In genomic region chr5:14229181-14229580, GRCh38 we compare ENCODE assay signal across 27 cellular contexts.
DNase-seq lines count a peak whose midpoint lies in the region; ATAC-seq and TF ChIP-seq lines count a peak whose summit lies in the region.
"Had no signal": no experiment of that assay in that cellular context is flagged by ENCODE, and none has a peak within 500 bp of the region (broad histone marks: within the 10 kb centered on the region; RNA-seq: fewer than 3 reads in every experiment).

No MANE protein-coding gene starts in this region.

- intact Hi-C loops in heart right ventricle (cut with DNase I), result no loop called here

- H3K27ac ChIP-seq in KMS-11 (peak overlapping the region; percentile 19; the same call in 1 of the 2 replicates), heart right ventricle (peak overlapping the region in 2 of 10 donors; percentile 1 to 38)
- H3K27ac ChIP-seq: BLaER1, body of pancreas, ovary, upper lobe of left lung had no signal

- H3K27me3 ChIP-seq in KMS-11 (ENCODE audit: insufficient read depth, low read depth) (no peaks in the 10 kb centered on the region), heart right ventricle (no peaks in the 10 kb centered on the region)
- H3K27me3 ChIP-seq: BLaER1, body of pancreas, MG63, ovary, upper lobe of left lung had no signal

- ATAC-seq in GM21529 (IDR thresholded peaks at IDR 0.05; ENCODE audit: unreplicated experiment), result peak; percentile 42
- ATAC-seq in heart right ventricle, result peak in 7 of 8 donors; percentile 52 to 90 (median 77)
- ATAC-seq in GM19397 (IDR thresholded peaks at IDR 0.05; ENCODE audit: unreplicated experiment), result no peak
- ATAC-seq: body of pancreas; stimulated activated memory B cell treated with anti-CD40 and anti-IgM and Interleukin-4, amounts not matched to agents 10 μg/mL and 1 μg/mL and 100 μg/mL, for 72 hours had no signal

- H3K4me1 ChIP-seq in KMS-11 (ENCODE audit: low read depth, poor library complexity, severe bottlenecking), result peaks cover 50% of the 10 kb centered on the region
- peaks cover 0 to 75% (median 33%) of the 10 kb centered on the region in 9 donors for H3K4me1 ChIP-seq in heart right ventricle

- DNase-seq in heart right ventricle, result peak in 1 of 2 donors; percentile 30
- no peak for DNase-seq in osteocyte (ENCODE audit: extremely low spot score, unreplicated experiment)
- no peak for DNase-seq in GM19240 (ENCODE audit: insufficient read length, low spot score)
- DNase-seq in NCI-H1694 treated with DMSO at 0.1 percent for 48 hours (lab: John Stamatoyannopoulos, UW), result no peak
- DNase-seq in cerebellar nuclear complex (lab: John Stamatoyannopoulos, UW), result no peak
- DNase-seq: activated CD4-positive, alpha-beta T cell treated with anti-CD3 and anti-CD28 coated beads, Interleukin-2, amount 50 U/mL, for 1 hour; activated T-cell treated with anti-CD3 and anti-CD28 coated beads, Interleukin-2, amount 50 U/mL, for 4 hours; body of pancreas; DMS53; GOT3; KBM-7; MG63; NCI-H1436 treated with DMSO at 0.1 percent for 48 hours; NCI-H2107; NCI-H446; NCI-H82; ovary; SIG-M5; stimulated activated CD4-positive, alpha-beta T cell treated with anti-CD3 and anti-CD28 coated beads, Interleukin-4, amount 100 ng/mL, for 4 hours; T1000; upper lobe of left lung had no signal

- H3K4me3 Mint-ChIP-seq in osteocyte (ENCODE audit: unreplicated experiment), result no peak overlapping the region
- H3K4me3 Mint-ChIP-seq: activated T-cell treated with anti-CD3 and anti-CD28 coated beads, Interleukin-2, amount 50 U/mL, for 4 hours; nephron; stimulated activated memory B cell treated with anti-CD40 and anti-IgM and Interleukin-4, amounts not matched to agents 10 μg/mL and 1 μg/mL and 100 μg/mL, for 72 hours had no signal

- H3K36me3 Mint-ChIP-seq in osteocyte (ENCODE audit: unreplicated experiment), result no peaks in the 10 kb centered on the region
- H3K36me3 Mint-ChIP-seq: stimulated activated memory B cell treated with anti-CD40 and anti-IgM and Interleukin-4, amounts not matched to agents 10 μg/mL and 1 μg/mL and 100 μg/mL, for 72 hours had no signal

- H3K9me3 ChIP-seq in heart right ventricle, result no peaks in the 10 kb centered on the region
- H3K9me3 ChIP-seq: BLaER1, body of pancreas, MG63, ovary, upper lobe of left lung had no signal

- H3K4me3 ChIP-seq in KMS-11 (IDR thresholded peaks at IDR 0.05; ENCODE audit: insufficient read depth, low read depth, low read length) (no peak overlapping the region), heart right ventricle (no peak overlapping the region)
- H3K4me3 ChIP-seq: BLaER1, body of pancreas, MG63, ovary, upper lobe of left lung had no signal

- H3K4me1 Mint-ChIP-seq in osteocyte (ENCODE audit: unreplicated experiment), result peaks cover 65% of the 10 kb centered on the region

- 62 to 65% methylated on average over 1 of the region's 1 CpG for WGBS in heart right ventricle, 2 donors

- H3K36me3 ChIP-seq in KMS-11 (ENCODE audit: insufficient read depth) (no peaks in the 10 kb centered on the region), heart right ventricle (no peaks in the 10 kb centered on the region)
- H3K36me3 ChIP-seq: ovary, upper lobe of left lung had no signal

- no peaks in the 10 kb centered on the region for H3K27me3 Mint-ChIP-seq in osteocyte (ENCODE audit: unreplicated experiment)
- H3K27me3 Mint-ChIP-seq: stimulated activated memory B cell treated with anti-CD40 and anti-IgM and Interleukin-4, amounts not matched to agents 10 μg/mL and 1 μg/mL and 100 μg/mL, for 72 hours had no signal

- H3K79me2 ChIP-seq in KMS-11 (ENCODE audit: insufficient read depth, low read depth), result peaks cover 91% of the 10 kb centered on the region

- H3K4me2 ChIP-seq in KMS-11, result peak overlapping the region; percentile 23; the same call in 1 of the 2 replicates
- H3K4me2 ChIP-seq: BLaER1 had no signal

- no peak overlapping the region for H3K9ac ChIP-seq in KMS-11
- H3K9ac ChIP-seq: BLaER1 had no signal

- no peaks in the 10 kb centered on the region for H3K9me3 Mint-ChIP-seq in osteocyte (ENCODE audit: unreplicated experiment)
- H3K9me3 Mint-ChIP-seq: activated T-cell treated with anti-CD3 and anti-CD28 coated beads, Interleukin-2, amount 50 U/mL, for 4 hours; nephron; stimulated activated memory B cell treated with anti-CD40 and anti-IgM and Interleukin-4, amounts not matched to agents 10 μg/mL and 1 μg/mL and 100 μg/mL, for 72 hours had no signal

- peak overlapping the region; percentile 24 for H3K27ac Mint-ChIP-seq in osteocyte (ENCODE audit: unreplicated experiment)
- H3K27ac Mint-ChIP-seq: nephron; stimulated activated memory B cell treated with anti-CD40 and anti-IgM and Interleukin-4, amounts not matched to agents 10 μg/mL and 1 μg/mL and 100 μg/mL, for 72 hours had no signal

- H2AFZ ChIP-seq in KMS-11 (ENCODE audit: low read depth), result no peak overlapping the region

- no peaks in the 10 kb centered on the region for H4K20me1 ChIP-seq in KMS-11 (ENCODE audit: insufficient read depth)

- TF ChIP-seq CTCF in KMS-11 (conservative IDR thresholded peaks at IDR 0.05; ENCODE audit: low read depth, low read length) (no peak), heart right ventricle (IDR thresholded peaks at IDR 0.05) (no peak), osteocyte (IDR thresholded peaks at IDR 0.05) (no peak)
